Comparison of ENCODE assay signal across 16 cellular contexts in the genomic region with DNA sequence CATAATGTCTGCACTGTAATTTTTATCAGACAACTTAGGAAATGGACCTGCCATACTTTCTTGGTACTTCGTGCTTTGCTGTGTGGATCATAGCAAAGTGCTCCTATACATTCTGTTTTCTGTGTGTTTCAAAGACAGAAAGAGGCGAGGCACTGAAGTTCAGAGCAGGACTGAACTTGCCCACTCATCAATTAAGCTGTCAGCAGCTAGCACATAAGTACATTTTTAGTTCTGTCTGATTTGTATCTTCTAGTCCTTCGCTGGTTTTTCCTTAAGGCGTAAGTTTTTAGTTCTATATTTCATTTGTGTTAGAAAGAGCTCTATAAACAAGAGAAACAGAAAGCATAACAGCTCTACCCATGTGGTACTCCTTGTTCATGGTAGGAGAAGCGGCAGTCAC. TPM values are rescaled to one million over a fixed set of nuclear protein-coding genes. Genes with fewer than 3 reads are reported as not detected.
DNase-seq lines count a peak whose midpoint lies in the region; ATAC-seq and TF ChIP-seq lines count a peak whose summit lies in the region.
"Had no signal": no experiment of that assay in that cellular context is flagged by ENCODE, and none has a peak within 500 bp of the region (broad histone marks: within the 10 kb centered on the region; RNA-seq: fewer than 3 reads in every experiment).

No MANE protein-coding gene starts in this region.

- peak overlapping the region; percentile 73 for H3K4me3 Mint-ChIP-seq in activated T-helper 17 cell treated with anti-CD3 and anti-CD28 coated beads, Interleukin-2, amount 50 U/mL, for 72 hours

- no peaks in the 10 kb centered on the region for H3K27me3 Mint-ChIP-seq in activated T-helper 17 cell treated with anti-CD3 and anti-CD28 coated beads, Interleukin-2, amount 50 U/mL, for 72 hours

- peak overlapping the region; percentile 71 for H3K27ac Mint-ChIP-seq in activated T-helper 17 cell treated with anti-CD3 and anti-CD28 coated beads, Interleukin-2, amount 50 U/mL, for 72 hours

- no peak for TF ChIP-seq POLR2A in erythroblast (IDR thresholded peaks at IDR 0.05; ENCODE audit: low read length)

- H4K20me1 ChIP-seq in GM23248 (ENCODE audit: insufficient read depth) (no peaks in the 10 kb centered on the region), hepatocyte (ENCODE audit: insufficient read depth, poor library complexity, severe bottlenecking) (no peaks in the 10 kb centered on the region)

- peaks cover 50% of the 10 kb centered on the region for H3K4me1 Mint-ChIP-seq in activated T-helper 17 cell treated with anti-CD3 and anti-CD28 coated beads, Interleukin-2, amount 50 U/mL, for 72 hours

- H3K9me3 ChIP-seq in GM23248 (ENCODE audit: low read depth) (no peaks in the 10 kb centered on the region), hepatocyte (ENCODE audit: low read depth) (no peaks in the 10 kb centered on the region)

- H3K27me3 ChIP-seq in GM23248 (replicated peaks; ENCODE audit: insufficient read depth) (no peaks in the 10 kb centered on the region), hepatocyte (no peaks in the 10 kb centered on the region)

- no peaks in the 10 kb centered on the region for H3K9me3 Mint-ChIP-seq in activated T-helper 17 cell treated with anti-CD3 and anti-CD28 coated beads, Interleukin-2, amount 50 U/mL, for 72 hours

- TF ChIP-seq CTCF in hepatocyte (IDR thresholded peaks at IDR 0.05; ENCODE audit: poor library complexity) = no peak

- peaks cover 56% of the 10 kb centered on the region for H3F3A ChIP-seq in GM23248 (ENCODE audit: insufficient read depth)

- H3K27ac ChIP-seq in GM23248 (peak overlapping the region; percentile 14), hepatocyte (no peak overlapping the region)

- H3K36me3 Mint-ChIP-seq in activated T-helper 17 cell treated with anti-CD3 and anti-CD28 coated beads, Interleukin-2, amount 50 U/mL, for 72 hours (ENCODE audit: low read depth) = peaks cover 59% of the 10 kb centered on the region

- H3K36me3 ChIP-seq in GM23248 (ENCODE audit: low read depth) (peaks cover 4% of the 10 kb centered on the region; the same call in 1 of the 2 replicates), hepatocyte (replicated peaks; ENCODE audit: insufficient read depth, low read depth) (no peaks in the 10 kb centered on the region)

- H3K79me2 ChIP-seq in GM23248 (ENCODE audit: insufficient read depth) (peaks cover 81% of the 10 kb centered on the region), hepatocyte (peaks cover 37% of the 10 kb centered on the region)

- 74 to 75% methylated on average over 5 of the region's 5 CpGs for WGBS in GM23248 (ENCODE audit: low coverage in 1 of 2, low lambda C conversion rate in 2 of 2, missing lambda C conversion rate in 2 of 2), 2 experiments
- WGBS in hepatocyte (ENCODE audit: low lambda C conversion rate, missing lambda C conversion rate) = 79% methylated on average over 5 of the region's 5 CpGs

- H3K9me2 ChIP-seq in GM23248 (ENCODE audit: insufficient read depth) (no peaks in the 10 kb centered on the region), hepatocyte (replicated peaks; ENCODE audit: insufficient read depth) (no peaks in the 10 kb centered on the region)

- H3K4me2 ChIP-seq in GM23248 (ENCODE audit: unreplicated experiment) (peak overlapping the region; percentile 52), hepatocyte (peak overlapping the region; percentile 3)

- in situ Hi-C loops in GM23248 (cut with MboI) = no loop called here

- peak overlapping the region; percentile 30; the same call in 1 of the 2 replicates for H3K4me3 ChIP-seq in GM23248
- no peak overlapping the region for H3K4me3 ChIP-seq in hepatocyte

- H2AFZ ChIP-seq in GM23248 (no peak overlapping the region), hepatocyte (no peak overlapping the region)

- peak overlapping the region; percentile 9; the same call in 1 of the 2 replicates for H3K9ac ChIP-seq in GM23248

- no peak for ATAC-seq in activated T-helper 17 cell treated with anti-CD3 and anti-CD28 coated beads, Interleukin-2, amount 50 U/mL, for 72 hours (replicated peaks)

- peaks cover 65% of the 10 kb centered on the region for H3K4me1 ChIP-seq in GM23248 (ENCODE audit: insufficient read depth)
- H3K4me1 ChIP-seq in hepatocyte (ENCODE audit: insufficient read depth) = no peaks in the 10 kb centered on the region

- DNase-seq in DMS 273 (lab: John Stamatoyannopoulos, UW; ENCODE audit: unreplicated experiment) = peak; percentile 33
- peak; percentile 17 for DNase-seq in GM23248
- no peak for DNase-seq in hepatocyte (ENCODE audit: low spot score)
- no peak for DNase-seq in erythroblast (lab: John Stamatoyannopoulos, UW)
- no peak for DNase-seq in activated CD8-positive, alpha-beta memory T cell treated with anti-CD3 and anti-CD28 coated beads, Interleukin-2, amount 50 U/mL, for 48 hours
- no peak for DNase-seq in NCI-H187 treated with DMSO at 0.1 percent for 48 hours (lab: John Stamatoyannopoulos, UW)
- DNase-seq: activated CD4-positive, alpha-beta T cell treated with anti-CD3 and anti-CD28 coated beads for 1 hour; activated naive CD4-positive, alpha-beta T cell treated with anti-CD3 and anti-CD28 coated beads, Interleukin-2, amount 50 U/mL, for 16 hours; hypothalamus; NCI-H1048; NCI-H2227 treated with DMSO at 0.1 percent for 48 hours; occipital lobe; stimulated activated CD4-positive, alpha-beta T cell treated with anti-CD3 and anti-CD28 coated beads, Interleukin-2, amount 100 ng/mL, for 48 hours; substantia nigra; T1000 had no signal

RNA-seq across cellular contexts. Expression of gene MAP3K4, which starts 42.1 kb away (rescaled TPM):
- 24.0 and 26.2 TPM in 2 replicates for total RNA-seq in GM23248 (2014; rRNA removed; shearing (Covaris generic))
- polyA plus RNA-seq in GM23248 (2016; fragmentation: Nextera tagmentation; extraction: Ambion mirVana) (8.4 and 13.0 TPM in 2 replicates), hepatocyte (10.9 and 13.8 TPM in 2 replicates)
- 10 to 100 TPM; 76.1 to 97.9 TPM for total RNA-seq in activated T-helper 17 cell treated with anti-CD3 and anti-CD28 coated beads, Interleukin-2, amount 50 U/mL, for 72 hours
- 18.1 and 21.5 TPM in 2 replicates for total RNA-seq in hepatocyte

Comparison
In these comparisons a context has a peak if more than half of its experiments do, and no peak if none do; other contexts are left out.
1. DNase-seq: peak in DMS 273 (single experiment) and GM23248 (single experiment); none in hepatocyte (single experiment), erythroblast (0 of 2), activated CD8-positive, alpha-beta memory T cell treated with anti-CD3 and anti-CD28 coated beads, Interleukin-2, amount 50 U/mL, for 48 hours (single experiment) and NCI-H187 treated with DMSO at 0.1 percent for 48 hours (single experiment).